8 cellular contexts compared by ENCODE assay signal in genomic region chrX:47650164-47651042, GRCh38. TPM values are rescaled to one million over a fixed set of nuclear protein-coding genes. Genes with fewer than 3 reads are reported as not detected.
A peak's percentile ranks its signal among the peaks of the same experiment; 100 is the strongest.
DNase-seq lines count a peak whose midpoint lies in the region; ATAC-seq and TF ChIP-seq lines count a peak whose summit lies in the region.

Gene ELK1 (minus strand): TSS chrX:47650563. CDS start chrX:47641441, 9,122 bp downstream.

- H3K27me3 ChIP-seq in esophagus (ENCODE audit: control insufficient read depth in 1 of 2, insufficient read depth in 2 of 2, low read length in 2 of 2) (no peaks in the 10 kb centered on the region), muscle layer of colon (ENCODE audit: control insufficient read depth in 1 of 2, insufficient read depth in 2 of 2, low read length in 2 of 2) (peaks cover 0 to 9% of the 10 kb centered on the region in 2 donors)

- H3K27ac ChIP-seq in esophagus (ENCODE audit: low read depth in 2 of 2, low read length in 1 of 2) (peak within 1 kb of the TSS; percentile 73 to 80), muscle layer of colon (ENCODE audit: low read depth, low read length) (peak within 1 kb of the TSS; percentile 50)

- H3K9me3 ChIP-seq in esophagus (ENCODE audit: control insufficient read depth in 2 of 2, insufficient read depth in 1 of 2, low read depth in 1 of 2, low read length in 1 of 2) (no peaks in the 10 kb centered on the region), muscle layer of colon (ENCODE audit: low read length) (no peaks in the 10 kb centered on the region)

- DNase-seq in DMS153 treated with DMSO at 0.1 percent for 48 hours (lab: John Stamatoyannopoulos, UW; ENCODE audit: unreplicated experiment) = peak; percentile 88
- peak; percentile 100 for DNase-seq in KBM-7
- DNase-seq in activated T-cell treated with anti-CD3 and anti-CD28 coated beads, Interleukin-2, amount 50 U/mL, for 48 hours = peak; percentile 86 to 89
- peak; percentile 69 for DNase-seq in stimulated activated CD8-positive, alpha-beta memory T cell treated with anti-CD3 and anti-CD28 coated beads, Interleukin-7, amount 100 ng/mL, for 24 hours (ENCODE audit: low read depth)

- no peak within 1 kb of the TSS for H3K9ac ChIP-seq in muscle layer of colon (ENCODE audit: low read length)

- 0 to 40% methylated on average over 61 to 64 of the region's 65 CpGs for WGBS in esophagus, 2 donors

- H3K36me3 ChIP-seq in esophagus (ENCODE audit: control insufficient read depth in 2 of 2, insufficient read depth in 2 of 2, low read length in 1 of 2) (no peaks in the 10 kb centered on the region), muscle layer of colon (ENCODE audit: insufficient read depth, low read length) (peaks cover 4% of the 10 kb centered on the region)

- H3K4me3 ChIP-seq in esophagus (ENCODE audit: low read depth in 1 of 2, low read length in 2 of 2) = peak within 1 kb of the TSS; percentile 49 to 86
- peak within 1 kb of the TSS; percentile 49 to 59 for H3K4me3 ChIP-seq in muscle layer of colon (ENCODE audit: low read depth in 1 of 2, low read length in 2 of 2)

- peaks cover 0 to 2% of the 10 kb centered on the region in 2 donors for H3K4me1 ChIP-seq in esophagus (ENCODE audit: control insufficient read depth in 2 of 2, insufficient read depth in 2 of 2, low read length in 1 of 2)
- H3K4me1 ChIP-seq in muscle layer of colon (ENCODE audit: insufficient read depth, low read length) = peaks cover 8% of the 10 kb centered on the region

- in situ Hi-C loops in KBM-7 (cut with MboI; ENCODE audit: low pct_unique_long_range_greater_than_20kb, low sequenced_read_pairs) = no loop called here

- ATAC-seq in GM21717 (IDR thresholded peaks at IDR 0.05; ENCODE audit: unreplicated experiment) = peak; percentile 89

TF ChIP-seq in PFSK-1, 5 proteins besides CTCF, POLR2A, EP300 and RAD21:
- 0 out of 2 replicates have a peak, but pooled peaks have one; percentile 16 for TF ChIP-seq POLR2AphosphoS5 (IDR thresholded peaks at IDR 0.05; ENCODE audit: low read depth, low read length)
- TF ChIP-seq SIN3A (IDR thresholded peaks at IDR 0.05; ENCODE audit: borderline replicate concordance, insufficient read depth, low read length) = peak; percentile 84; the same call in 1 of the 2 replicates
- TF ChIP-seq FOXP2 (optimal IDR thresholded peaks at IDR 0.05; ENCODE audit: borderline replicate concordance, extremely low read depth, extremely low read length, insufficient read depth) = no peak
TF ChIP-seq in PFSK-1: peak in this region for 2.

RNA-seq across cellular contexts. Expression of gene ELK1, which starts in this region (rescaled TPM):
- polyA plus RNA-seq in PFSK-1 (2012; ENCODE audit: insufficient read length, low read depth) = 54.7 TPM
- polyA plus RNA-seq in esophagus = 10 to 100 TPM in 1 of 2 donors, 1 to 10 TPM in 1; 6.2 to 13.3 TPM

Comparison
In these comparisons a context has a peak if more than half of its experiments do, and no peak if none do; other contexts are left out.
1. Peak in every context shown above with its lines: DNase-seq, ATAC-seq, H3K4me3 ChIP-seq and H3K27ac ChIP-seq.